Comparison of ENCODE assay signal across 14 cellular contexts in genomic region chr1:215824245-215824644, GRCh38.
DNase-seq lines count a peak whose midpoint lies in the region; ATAC-seq, FAIRE-seq and TF ChIP-seq lines count a peak whose summit lies in the region.
"Had no signal": no experiment of that assay in that cellular context is flagged by ENCODE, and none has a peak within 500 bp of the region (broad histone marks: within the 10 kb centered on the region; RNA-seq: fewer than 3 reads in every experiment).

No MANE protein-coding gene starts in this region.

- no peaks in the 10 kb centered on the region for H3K27me3 ChIP-seq in AG04450 (ENCODE audit: control insufficient read depth, insufficient read depth, low read length)
- no peaks in the 10 kb centered on the region for H3K27me3 ChIP-seq in GM23338 (ENCODE audit: insufficient read depth)
- no peaks in the 10 kb centered on the region for H3K27me3 ChIP-seq in RWPE2 (ENCODE audit: insufficient read depth, poor library complexity, severe bottlenecking)
- no peaks in the 10 kb centered on the region for H3K27me3 ChIP-seq in tibial artery
- H3K27me3 ChIP-seq: heart left ventricle had no signal

- DNase-seq in AG04450 (ENCODE audit: low read depth, low spot score) (no peak), GM23338 (ENCODE audit: low spot score) (peak; percentile 79), RWPE2 (ENCODE audit: low spot score) (no peak), glutamatergic neuron (no peak), GM19239 (ENCODE audit: insufficient read length, low spot score) (no peak), tibial artery (no peak)
- DNase-seq: activated T-cell treated with anti-CD3 and anti-CD28 coated beads for 4 hours; CD4-positive, alpha-beta memory T cell; heart left ventricle; naive thymus-derived CD4-positive, alpha-beta T cell; T-helper 17 cell had no signal

- no peak overlapping the region for H2AFZ ChIP-seq in GM23338

- no peaks in the 10 kb centered on the region for H3K9me3 ChIP-seq in AG04450 (ENCODE audit: control insufficient read depth, insufficient read depth, low read length)
- H3K9me3 ChIP-seq in RWPE2 (ENCODE audit: severe bottlenecking): no peaks in the 10 kb centered on the region
- no peaks in the 10 kb centered on the region for H3K9me3 ChIP-seq in tibial artery

- POLR2A ChIA-PET in AG04450 (lab: Yijun Ruan, JAX): no interaction called here

- no peak for FAIRE-seq in GM19239 (lab: Jason Lieb, UNC)

- H3K4me1 ChIP-seq in GM23338 (ENCODE audit: insufficient read depth): no peaks in the 10 kb centered on the region
- no peaks in the 10 kb centered on the region for H3K4me1 ChIP-seq in RWPE2 (ENCODE audit: insufficient read depth, poor library complexity, severe bottlenecking)
- H3K4me1 ChIP-seq in tibial artery: no peaks in the 10 kb centered on the region
- H3K4me1 ChIP-seq: heart left ventricle had no signal

- H3K36me3 ChIP-seq in GM23338 (ENCODE audit: insufficient read depth): no peaks in the 10 kb centered on the region
- H3K36me3 ChIP-seq in RWPE2 (ENCODE audit: low read depth): no peaks in the 10 kb centered on the region
- H3K36me3 ChIP-seq in tibial artery: no peaks in the 10 kb centered on the region
- H3K36me3 ChIP-seq: heart left ventricle had no signal

- TF ChIP-seq CTCF in AG04450 (IDR thresholded peaks at IDR 0.05; ENCODE audit: low read depth, low read length) (peak; percentile 66), GM23338 (conservative IDR thresholded peaks at IDR 0.05; ENCODE audit: low read depth in 2 of 2) (peak; percentile 82 to 87), RWPE2 (IDR thresholded peaks at IDR 0.05; ENCODE audit: poor library complexity, severe bottlenecking) (peak; percentile 20), glutamatergic neuron (IDR thresholded peaks at IDR 0.05; ENCODE audit: partially characterized antibody, unreplicated experiment) (peak; percentile 33), tibial artery (IDR thresholded peaks at IDR 0.05) (no peak)

- CTCF ChIA-PET in AG04450 (lab: Charles Lee): no interaction called here

- ATAC-seq in GM23338: peak; percentile 98
- no peak for ATAC-seq in RWPE2 (ENCODE audit: low read depth)
- ATAC-seq in HG02759 (IDR thresholded peaks at IDR 0.05; ENCODE audit: unreplicated experiment): no peak
- ATAC-seq in HG03196 (IDR thresholded peaks at IDR 0.05; ENCODE audit: unreplicated experiment): no peak
- ATAC-seq: heart left ventricle; naive thymus-derived CD4-positive, alpha-beta T cell; T-helper 17 cell had no signal

- H3K4me1 Mint-ChIP-seq in GM23338: no peaks in the 10 kb centered on the region
- H3K4me1 Mint-ChIP-seq in glutamatergic neuron (ENCODE audit: low read depth, unreplicated experiment): no peaks in the 10 kb centered on the region
- H3K4me1 Mint-ChIP-seq: CD4-positive, alpha-beta memory T cell; central memory CD8-positive, alpha-beta T cell; naive thymus-derived CD4-positive, alpha-beta T cell; T-helper 17 cell had no signal

- no peaks in the 10 kb centered on the region for H4K20me1 ChIP-seq in GM23338 (replicated peaks; ENCODE audit: insufficient read depth)

- intact Hi-C loops in tibial artery (cut with DNase I; ENCODE audit: low total_unique reads): no loop called here

- H3F3A ChIP-seq in GM23338 (replicated peaks; ENCODE audit: low read depth): no peaks in the 10 kb centered on the region

- no peaks in the 10 kb centered on the region for H3K79me2 ChIP-seq in GM23338 (replicated peaks; ENCODE audit: insufficient read depth)

- H3K27ac Mint-ChIP-seq in GM23338 (no peak overlapping the region), glutamatergic neuron (ENCODE audit: unreplicated experiment) (no peak overlapping the region)
- H3K27ac Mint-ChIP-seq: CD4-positive, alpha-beta memory T cell; naive thymus-derived CD4-positive, alpha-beta T cell; T-helper 17 cell had no signal

- H3K9me3 Mint-ChIP-seq in GM23338: no peaks in the 10 kb centered on the region; the same call in 2 of the 3 replicates
- peaks cover 8% of the 10 kb centered on the region for H3K9me3 Mint-ChIP-seq in glutamatergic neuron (ENCODE audit: unreplicated experiment)

- no peaks in the 10 kb centered on the region for H3K36me3 Mint-ChIP-seq in GM23338 (ENCODE audit: low read depth)
- H3K36me3 Mint-ChIP-seq in glutamatergic neuron (ENCODE audit: unreplicated experiment): peaks cover 10% of the 10 kb centered on the region
- H3K36me3 Mint-ChIP-seq: CD4-positive, alpha-beta memory T cell had no signal

- H3K9me2 ChIP-seq in GM23338 (ENCODE audit: insufficient read depth): no peaks in the 10 kb centered on the region

- no peak overlapping the region for H3K4me3 ChIP-seq in AG04450 (ENCODE audit: low read depth, low read length)
- H3K4me3 ChIP-seq in GM23338: no peak overlapping the region
- H3K4me3 ChIP-seq in RWPE2 (ENCODE audit: severe bottlenecking): no peak overlapping the region
- H3K4me3 ChIP-seq in tibial artery: no peak overlapping the region
- H3K4me3 ChIP-seq: heart left ventricle had no signal

- no peak overlapping the region for H3K4me2 ChIP-seq in GM23338

- no peaks in the 10 kb centered on the region for H3K27me3 Mint-ChIP-seq in GM23338 (ENCODE audit: insufficient read depth, low read depth, poor library complexity)
- H3K27me3 Mint-ChIP-seq in glutamatergic neuron (ENCODE audit: unreplicated experiment): no peaks in the 10 kb centered on the region
- H3K27me3 Mint-ChIP-seq: CD4-positive, alpha-beta memory T cell; central memory CD8-positive, alpha-beta T cell; naive thymus-derived CD4-positive, alpha-beta T cell; T-helper 17 cell had no signal

- H3K4me3 Mint-ChIP-seq in GM23338 (no peak overlapping the region), glutamatergic neuron (ENCODE audit: unreplicated experiment) (no peak overlapping the region)
- H3K4me3 Mint-ChIP-seq: CD4-positive, alpha-beta memory T cell; central memory CD8-positive, alpha-beta T cell; naive thymus-derived CD4-positive, alpha-beta T cell; T-helper 17 cell had no signal

- H3K27ac ChIP-seq in AG04450 (ENCODE audit: low read depth, low read length) (no peak overlapping the region), GM23338 (ENCODE audit: low read depth) (no peak overlapping the region), RWPE2 (ENCODE audit: poor library complexity, severe bottlenecking) (no peak overlapping the region), tibial artery (no peak overlapping the region)
- H3K27ac ChIP-seq: heart left ventricle had no signal

TF ChIP-seq in GM23338, 12 proteins besides CTCF, POLR2A, EP300 and RAD21 (continues in another document):
- TF ChIP-seq ZNF114 (CRISPR knock-in tag; IDR thresholded peaks at IDR 0.05) (no peak), EZH2 (IDR thresholded peaks at IDR 0.05; ENCODE audit: low read depth, unreplicated experiment) (no peak), ZNF331 (CRISPR knock-in tag; IDR thresholded peaks at IDR 0.05; ENCODE audit: low read depth) (no peak), POLR2AphosphoS5 (IDR thresholded peaks at IDR 0.05; ENCODE audit: low read depth) (no peak)

Comparison
In these comparisons a context has a peak if more than half of its experiments do, and no peak if none do; other contexts are left out.
1. CTCF ChIP-seq: peak in AG04450 (single experiment), GM23338 (2 of 2), RWPE2 (single experiment) and glutamatergic neuron (single experiment); none in tibial artery (0 of 2).